Comparison of ENCODE assay signal across 18 cellular contexts in genomic region chr11:90512846-90513245, GRCh38.
DNase-seq lines count a peak whose midpoint lies in the region; ATAC-seq lines count a peak whose summit lies in the region.
"Had no signal": no experiment of that assay in that cellular context is flagged by ENCODE, and none has a peak within 500 bp of the region (broad histone marks: within the 10 kb centered on the region; RNA-seq: fewer than 3 reads in every experiment).

No MANE protein-coding gene starts in this region.

- ATAC-seq in GM18498 (IDR thresholded peaks at IDR 0.05; ENCODE audit: unreplicated experiment) (peak; percentile 98), GM19395 (IDR thresholded peaks at IDR 0.05; ENCODE audit: unreplicated experiment) (peak; percentile 78), HG02623 (IDR thresholded peaks at IDR 0.05; ENCODE audit: unreplicated experiment) (peak; percentile 82), HG03342 (IDR thresholded peaks at IDR 0.05; ENCODE audit: unreplicated experiment) (peak; percentile 87), HG03108 (IDR thresholded peaks at IDR 0.05; ENCODE audit: unreplicated experiment) (no peak)

- DNase-seq in DMS 273 (lab: John Stamatoyannopoulos, UW; ENCODE audit: unreplicated experiment) (no peak), HPDE6-E6E7 (ENCODE audit: extremely low spot score) (no peak), SIG-M5 treated with dmso at 0.1 percent for 504 hours (lab: John Stamatoyannopoulos, UW; ENCODE audit: unreplicated experiment) (no peak)
- DNase-seq: activated CD8-positive, alpha-beta memory T cell treated with anti-CD3 and anti-CD28 coated beads, Interleukin-2, amount 50 U/mL, for 48 hours; activated naive CD4-positive, alpha-beta T cell treated with Interleukin-2 at 50 U/mL for 16 hours; aorta; cerebellar nuclear complex; endodermal cell; kidney; NCI-H1436 treated with DMSO at 0.1 percent for 48 hours; stimulated activated naive CD4-positive, alpha-beta T cell; T-helper 9 cell; trophoblast cell had no signal
